10 cellular contexts compared by ENCODE assay signal in genomic region chr12:34402228-34402898, GRCh38.
DNase-seq lines count a peak whose midpoint lies in the region; ATAC-seq and TF ChIP-seq lines count a peak whose summit lies in the region.
"Had no signal": no experiment of that assay in that cellular context is flagged by ENCODE, and none has a peak within 500 bp of the region (broad histone marks: within the 10 kb centered on the region; RNA-seq: fewer than 3 reads in every experiment).

No MANE protein-coding gene starts in this region.

- no peak overlapping the region for H3K9ac ChIP-seq in BLaER1

- no peaks in the 10 kb centered on the region for H4K20me1 ChIP-seq in BLaER1

- intact Hi-C loops in Panc1 (cut with micrococcal nuclease; ENCODE audit: unreplicated experiment) = loop anchor here (10.0 kb wide), 1 partner anchor 222 kb away; no protein-coding TSS in a partner anchor
- intact Hi-C loops in posterior cingulate gyrus (cut with DNase I) = no loop called here

- H3K27ac ChIP-seq in BLaER1 (peak overlapping the region; percentile 38; the same call in 1 of the 2 replicates), Panc1 (ENCODE audit: low read length) (no peak overlapping the region)

- peaks cover 85% of the 10 kb centered on the region for H3K9me3 ChIP-seq in BLaER1
- H3K9me3 ChIP-seq in Panc1 (ENCODE audit: control insufficient read depth, insufficient read depth, low read depth, low read length) = no peaks in the 10 kb centered on the region

- POLR2A ChIA-PET in Panc1 (lab: Charles Lee) = no interaction called here

- H3K36me3 ChIP-seq in BLaER1 (no peaks in the 10 kb centered on the region), Panc1 (ENCODE audit: control insufficient read depth, insufficient read depth, low read length) (no peaks in the 10 kb centered on the region)

- no peaks in the 10 kb centered on the region for H3K36me3 Mint-ChIP-seq in glutamatergic neuron (ENCODE audit: unreplicated experiment)
- H3K36me3 Mint-ChIP-seq: CD8-positive, alpha-beta T cell had no signal

- H3K4me1 Mint-ChIP-seq in glutamatergic neuron (ENCODE audit: low read depth, unreplicated experiment) = no peaks in the 10 kb centered on the region

- no peak overlapping the region for H3K4me3 Mint-ChIP-seq in glutamatergic neuron (ENCODE audit: unreplicated experiment)
- H3K4me3 Mint-ChIP-seq: CD8-positive, alpha-beta T cell had no signal

- in situ Hi-C loops in Panc1 (cut with HindIII; ENCODE audit: low pct_unique_long_range_greater_than_20kb, low sequenced_read_pairs) = no loop called here

- BruUV-seq in Panc1 (replicated peaks; lab: Mats Ljungman, UMichigan) = no TSS peak

- H3K27me3 ChIP-seq in BLaER1 (no peaks in the 10 kb centered on the region), Panc1 (ENCODE audit: control insufficient read depth, insufficient read depth, low read length) (peaks cover 16% of the 10 kb centered on the region; the same call in 1 of the 2 replicates)

- H3K4me3 ChIP-seq in BLaER1 = no peak overlapping the region
- no peak overlapping the region for H3K4me3 ChIP-seq in Panc1 (ENCODE audit: low read depth in 2 of 2, low read length in 2 of 2)

- H3K4me2 ChIP-seq in BLaER1 = no peak overlapping the region

- CTCF ChIA-PET in Panc1 (lab: Charles Lee) = no interaction called here

- DNase-seq in Panc1 (ENCODE audit: low read depth, low spot score) (no peak), glutamatergic neuron (peak; percentile 2), posterior cingulate gyrus (peak in 9 of 10 donors; percentile 2 to 70 (median 10)), NCI-H2107 (lab: John Stamatoyannopoulos, UW) (no peak), SK-N-DZ (ENCODE audit: low spot score) (no peak), NCI-H510A treated with DMSO at 0.1 percent for 48 hours (lab: John Stamatoyannopoulos, UW) (no peak)
- DNase-seq: NCI-H146 had no signal

- H3K4me1 ChIP-seq in BLaER1 = peaks cover 29% of the 10 kb centered on the region
- no peaks in the 10 kb centered on the region for H3K4me1 ChIP-seq in Panc1 (ENCODE audit: control insufficient read depth, insufficient read depth, low read length)

- peaks cover 3% of the 10 kb centered on the region for H3K9me3 Mint-ChIP-seq in glutamatergic neuron (ENCODE audit: unreplicated experiment)

- H3K27ac Mint-ChIP-seq in glutamatergic neuron (ENCODE audit: unreplicated experiment) = no peak overlapping the region
- H3K27ac Mint-ChIP-seq: CD8-positive, alpha-beta T cell had no signal

- TF ChIP-seq CTCF in Panc1 (IDR thresholded peaks at IDR 0.05) (no peak), glutamatergic neuron (IDR thresholded peaks at IDR 0.05; ENCODE audit: partially characterized antibody, unreplicated experiment) (no peak)

- ATAC-seq in Panc1 = 0 out of 2 replicates have a peak, but pooled peaks have one; percentile 15
- no peak for ATAC-seq in HG02798 (IDR thresholded peaks at IDR 0.05; ENCODE audit: poor library complexity, unreplicated experiment)
- ATAC-seq: CD8-positive, alpha-beta T cell had no signal

- H3K27me3 Mint-ChIP-seq in glutamatergic neuron (ENCODE audit: unreplicated experiment) = no peaks in the 10 kb centered on the region

Comparison
In these comparisons a context has a peak if more than half of its experiments do, and no peak if none do; other contexts are left out.
1. DNase-seq: peak in glutamatergic neuron (single experiment) and posterior cingulate gyrus (9 of 10); none in Panc1 (single experiment), NCI-H2107 (single experiment), SK-N-DZ (single experiment) and NCI-H510A treated with DMSO at 0.1 percent for 48 hours (single experiment).